In genomic region chr12:56448860-56449621, GRCh38 we compare ENCODE assay signal across 1 cellular context.
TF ChIP-seq lines count a peak whose summit lies in the region.

TSS of gene TIMELESS (minus strand) at chr12:56449426. CDS start at chr12:56434170, 15,256 bp downstream.

TF ChIP-seq in HepG2, 621 proteins besides CTCF, POLR2A, EP300 and RAD21 (continued from another document and continues in another):
- TF ChIP-seq ATF3 (CRISPR knock-in tag; IDR thresholded peaks at IDR 0.05) = peak; percentile 12; the same call in 1 of the 2 replicates
- no peak for TF ChIP-seq FOSL1 (CRISPR knock-in tag; IDR thresholded peaks at IDR 0.05; ENCODE audit: borderline replicate concordance)
- no peak for TF ChIP-seq ZBTB37 (CRISPR knock-in tag; IDR thresholded peaks at IDR 0.05)
- 0 out of 2 replicates have a peak, but pooled peaks have one; percentile 50 for TF ChIP-seq ZNF33A (CRISPR knock-in tag; IDR thresholded peaks at IDR 0.05; ENCODE audit: borderline replicate concordance)
- TF ChIP-seq SMARCC2 (IDR thresholded peaks at IDR 0.05) = no peak
- no peak for TF ChIP-seq MBNL3 (CRISPR knock-in tag; conservative IDR thresholded peaks at IDR 0.05)
- TF ChIP-seq ZNF18 (CRISPR knock-in tag; IDR thresholded peaks at IDR 0.05; ENCODE audit: insufficient replicate concordance) = peak; percentile 15
- TF ChIP-seq ZXDC (CRISPR knock-in tag; IDR thresholded peaks at IDR 0.05) = no peak; the same call in 1 of the 2 replicates
- TF ChIP-seq ZMYM3 (CRISPR knock-in tag; IDR thresholded peaks at IDR 0.05) = peak; percentile 26; the same call in 1 of the 2 replicates
- TF ChIP-seq ZKSCAN1 (IDR thresholded peaks at IDR 0.05; ENCODE audit: low read length) = no peak
- peak; percentile 83; the same call in 1 of the 3 replicates for TF ChIP-seq MXI1 (IDR thresholded peaks at IDR 0.05; ENCODE audit: borderline replicate concordance, low read depth, low read length)
- TF ChIP-seq FOXO4 (CRISPR knock-in tag; conservative IDR thresholded peaks at IDR 0.05) = 0 out of 2 replicates have a peak, but pooled peaks have one; percentile 49
- 0 out of 2 replicates have a peak, but pooled peaks have one; percentile 11 for TF ChIP-seq PPARG (CRISPR knock-in tag; conservative IDR thresholded peaks at IDR 0.05)
- TF ChIP-seq ZSCAN9 (CRISPR knock-in tag; IDR thresholded peaks at IDR 0.05; ENCODE audit: borderline replicate concordance) = 0 out of 2 replicates have a peak, but pooled peaks have one; percentile 30
- no peak for TF ChIP-seq ZNF460 (CRISPR knock-in tag; IDR thresholded peaks at IDR 0.05; ENCODE audit: borderline replicate concordance)
- no peak for TF ChIP-seq PAF1 (CRISPR knock-in tag; IDR thresholded peaks at IDR 0.05)
- TF ChIP-seq KDM5B (CRISPR knock-in tag; IDR thresholded peaks at IDR 0.05; ENCODE audit: borderline replicate concordance) = peak; percentile 92; the same call in 1 of the 2 replicates
- peak; percentile 48; the same call in 1 of the 2 replicates for TF ChIP-seq YEATS2 (CRISPR knock-in tag; IDR thresholded peaks at IDR 0.05; ENCODE audit: borderline replicate concordance)
- TF ChIP-seq ZFP90 (CRISPR knock-in tag; IDR thresholded peaks at IDR 0.05; ENCODE audit: borderline replicate concordance) = peak; percentile 96
- TF ChIP-seq ARID4A (CRISPR knock-in tag; IDR thresholded peaks at IDR 0.05; ENCODE audit: borderline replicate concordance) = peak; percentile 97
- no peak; the same call in 1 of the 2 replicates for TF ChIP-seq ATF5 (CRISPR knock-in tag; IDR thresholded peaks at IDR 0.05; ENCODE audit: low read depth)
- TF ChIP-seq SOX13 (IDR thresholded peaks at IDR 0.05) = 0 out of 2 replicates have a peak, but pooled peaks have one; percentile 13
- 0 out of 4 replicates have a peak, but pooled peaks of 1 of the 2 experiments have one; percentile 17 for TF ChIP-seq SOX13 (CRISPR knock-in tag; conservative IDR thresholded peaks at IDR 0.05 in 1 of 2, IDR thresholded peaks at IDR 0.05 in 1 of 2)
- TF ChIP-seq XBP1 (CRISPR knock-in tag; IDR thresholded peaks at IDR 0.05) = 0 out of 2 replicates have a peak, but pooled peaks have one; percentile 54
- TF ChIP-seq NFKBIZ (CRISPR knock-in tag; IDR thresholded peaks at IDR 0.05) = no peak
- 0 out of 2 replicates have a peak, but pooled peaks have one; percentile 37 for TF ChIP-seq MLXIP (CRISPR knock-in tag; IDR thresholded peaks at IDR 0.05; ENCODE audit: borderline replicate concordance)
- no peak for TF ChIP-seq ZNF740 (CRISPR knock-in tag; IDR thresholded peaks at IDR 0.05)
- TF ChIP-seq ZNF280D (CRISPR knock-in tag; IDR thresholded peaks at IDR 0.05) = no peak; the same call in 1 of the 2 replicates
- no peak for TF ChIP-seq DPF2 (CRISPR knock-in tag; IDR thresholded peaks at IDR 0.05; ENCODE audit: borderline replicate concordance, low read depth)
- peak; percentile 88 for TF ChIP-seq ERF (CRISPR knock-in tag; IDR thresholded peaks at IDR 0.05)
- TF ChIP-seq ZNF234 (CRISPR knock-in tag; conservative IDR thresholded peaks at IDR 0.05) = no peak
- TF ChIP-seq MYNN (CRISPR knock-in tag; IDR thresholded peaks at IDR 0.05; ENCODE audit: low read depth) = no peak
- peak; percentile 94 for TF ChIP-seq ETS1 (CRISPR knock-in tag; IDR thresholded peaks at IDR 0.05)
- peak; percentile 21; the same call in 1 of the 2 replicates for TF ChIP-seq DRAP1 (CRISPR knock-in tag; IDR thresholded peaks at IDR 0.05)
